1 cellular context compared by ENCODE assay signal in genomic region chr3:114626751-114627150, GRCh38.
TF ChIP-seq lines count a peak whose summit lies in the region.

No MANE protein-coding gene starts in this region.

TF ChIP-seq in GM23338, 12 proteins besides CTCF, POLR2A, EP300 and RAD21 (continued from another document):
- TF ChIP-seq ZNF462 (CRISPR knock-in tag; IDR thresholded peaks at IDR 0.05) (no peak), EZH2 (IDR thresholded peaks at IDR 0.05; ENCODE audit: low read depth, unreplicated experiment) (no peak), ETS1 (IDR thresholded peaks at IDR 0.05) (no peak), JUNB (IDR thresholded peaks at IDR 0.05; ENCODE audit: unreplicated experiment) (no peak), STAT1 (IDR thresholded peaks at IDR 0.05; ENCODE audit: unreplicated experiment) (no peak), ZNF114 (CRISPR knock-in tag; IDR thresholded peaks at IDR 0.05) (no peak), REST (IDR thresholded peaks at IDR 0.05; ENCODE audit: unreplicated experiment) (no peak), EZH2phosphoT487 (IDR thresholded peaks at IDR 0.05; ENCODE audit: unreplicated experiment) (no peak), POLR2AphosphoS5 (IDR thresholded peaks at IDR 0.05; ENCODE audit: low read depth) (no peak), ZNF331 (CRISPR knock-in tag; IDR thresholded peaks at IDR 0.05; ENCODE audit: low read depth) (no peak), NANOG (IDR thresholded peaks at IDR 0.05; ENCODE audit: borderline replicate concordance) (no peak)
